16 cellular contexts compared by ENCODE assay signal in the genomic region with DNA sequence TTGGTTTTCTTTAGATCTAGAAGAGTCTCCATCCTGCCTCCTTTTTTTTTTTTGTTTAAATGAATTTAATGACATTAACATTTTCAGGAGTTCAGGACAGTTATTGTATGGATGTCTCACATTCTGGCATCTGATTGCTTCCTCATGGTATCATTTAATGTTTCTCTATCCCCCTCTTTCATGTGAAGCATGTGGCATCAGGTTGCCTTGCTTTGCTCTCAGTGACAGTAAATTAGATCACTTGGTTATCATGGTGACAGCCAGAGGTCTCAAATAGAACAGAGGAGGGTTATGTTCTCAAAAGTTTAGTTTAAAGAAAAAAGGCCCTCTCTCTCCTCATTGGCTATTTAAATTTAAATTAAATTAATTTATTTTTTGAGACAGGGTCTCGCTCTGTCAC.
DNase-seq lines count a peak whose midpoint lies in the region; ATAC-seq and TF ChIP-seq lines count a peak whose summit lies in the region.
"Had no signal": no experiment of that assay in that cellular context is flagged by ENCODE, and none has a peak within 500 bp of the region (broad histone marks: within the 10 kb centered on the region; RNA-seq: fewer than 3 reads in every experiment).

No MANE protein-coding gene starts in this region.

- no peak for TF ChIP-seq CTCF in left ventricle myocardium inferior (IDR thresholded peaks at IDR 0.05; ENCODE audit: borderline replicate concordance)
- TF ChIP-seq CTCF in heart left ventricle (IDR thresholded peaks at IDR 0.05): no peak
- no peak for TF ChIP-seq CTCF in ascending aorta (IDR thresholded peaks at IDR 0.05)

- H3K27me3 ChIP-seq in left ventricle myocardium inferior (ENCODE audit: low read depth) (no peaks in the 10 kb centered on the region), heart left ventricle (no peaks in the 10 kb centered on the region), ascending aorta (no peaks in the 10 kb centered on the region)

- ATAC-seq in heart left ventricle: no peak
- no peak for ATAC-seq in sciatic nerve

- H3K9me3 ChIP-seq in left ventricle myocardium inferior (replicated peaks): no peaks in the 10 kb centered on the region
- no peaks in the 10 kb centered on the region for H3K9me3 ChIP-seq in heart left ventricle
- no peaks in the 10 kb centered on the region for H3K9me3 ChIP-seq in ascending aorta
- H3K9me3 ChIP-seq: HAP-1 had no signal

- H3K27me3 Mint-ChIP-seq in activated T-helper 2 cell treated with anti-CD3 and anti-CD28 coated beads, Interferon-gamma antibody, Interleukin-2, Interleukin-4, amounts not matched to agents 10 μg/mL and 5 μg/mL and 100 μg/mL, durations not matched to agents 14 hours and 24 hours and 36 hours (ENCODE audit: low read depth): no peaks in the 10 kb centered on the region
- H3K27me3 Mint-ChIP-seq: CD4-positive, alpha-beta memory T cell had no signal

- H3K4me3 Mint-ChIP-seq in activated T-helper 2 cell treated with anti-CD3 and anti-CD28 coated beads, Interferon-gamma antibody, Interleukin-2, Interleukin-4, amounts not matched to agents 10 μg/mL and 5 μg/mL and 100 μg/mL, durations not matched to agents 14 hours and 24 hours and 36 hours (ENCODE audit: low read depth): no peak overlapping the region
- H3K4me3 Mint-ChIP-seq: CD4-positive, alpha-beta memory T cell; HFFc6 had no signal

- no peak overlapping the region for H3K27ac Mint-ChIP-seq in activated T-helper 2 cell treated with anti-CD3 and anti-CD28 coated beads, Interferon-gamma antibody, Interleukin-2, Interleukin-4, amounts not matched to agents 10 μg/mL and 5 μg/mL and 100 μg/mL, durations not matched to agents 14 hours and 24 hours and 36 hours
- H3K27ac Mint-ChIP-seq: CD4-positive, alpha-beta memory T cell; HFFc6 had no signal

- no peak for DNase-seq in left ventricle myocardium inferior
- no peak for DNase-seq in heart left ventricle
- peak; percentile 32 for DNase-seq in SK-N-DZ (ENCODE audit: low spot score)
- DNase-seq in ascending aorta (ENCODE audit: low spot score in 2 of 2): no peak
- no peak for DNase-seq in activated T-helper 2 cell treated with anti-CD3 and anti-CD28 coated beads, Interferon-gamma antibody, Interleukin-2, Interleukin-4, amounts not matched to agents 10 μg/mL and 5 μg/mL and 100 μg/mL, durations not matched to agents 14 hours and 24 hours and 36 hours (ENCODE audit: low spot score)
- no peak for DNase-seq in sciatic nerve (ENCODE audit: low spot score)
- DNase-seq: C1 segment of cervical spinal cord; Calu3; CD4-positive, alpha-beta memory T cell; COR-L47; DMS53; DMS79 treated with DMSO at 0.1 percent for 48 hours; GF-D8; GOT3; HFFc6 had no signal

- H3K36me3 Mint-ChIP-seq in activated T-helper 2 cell treated with anti-CD3 and anti-CD28 coated beads, Interferon-gamma antibody, Interleukin-2, Interleukin-4, amounts not matched to agents 10 μg/mL and 5 μg/mL and 100 μg/mL, durations not matched to agents 14 hours and 24 hours and 36 hours (ENCODE audit: low read depth): peaks cover 14% of the 10 kb centered on the region

- H3K9me3 Mint-ChIP-seq in activated T-helper 2 cell treated with anti-CD3 and anti-CD28 coated beads, Interferon-gamma antibody, Interleukin-2, Interleukin-4, amounts not matched to agents 10 μg/mL and 5 μg/mL and 100 μg/mL, durations not matched to agents 14 hours and 24 hours and 36 hours: no peaks in the 10 kb centered on the region
- H3K9me3 Mint-ChIP-seq: CD4-positive, alpha-beta memory T cell; HFFc6 had no signal

- H3K4me3 ChIP-seq in left ventricle myocardium inferior: no peak overlapping the region
- H3K4me3 ChIP-seq in heart left ventricle: no peak overlapping the region
- no peak overlapping the region for H3K4me3 ChIP-seq in ascending aorta
- H3K4me3 ChIP-seq: HAP-1 had no signal

- H3K27ac ChIP-seq in left ventricle myocardium inferior (replicated peaks): peak overlapping the region; percentile 85
- H3K27ac ChIP-seq in heart left ventricle: peak overlapping the region in 5 of 12 donors; percentile 27 to 84 (median 35)
- peak overlapping the region; percentile 72 to 78 for H3K27ac ChIP-seq in ascending aorta

- no peak for TF ChIP-seq POLR2A in heart left ventricle (IDR thresholded peaks at IDR 0.05)

- intact Hi-C loops in left ventricle myocardium inferior (cut with micrococcal nuclease): no loop called here
- intact Hi-C loops in heart left ventricle (cut with DNase I): no loop called here
- intact Hi-C loops in ascending aorta (cut with DNase I): no loop called here
- intact Hi-C loops in activated T-helper 2 cell treated with anti-CD3 and anti-CD28 coated beads, Interferon-gamma antibody, Interleukin-2, Interleukin-4, amounts not matched to agents 10 μg/mL and 5 μg/mL and 100 μg/mL, durations not matched to agents 14 hours and 24 hours and 36 hours (cut with micrococcal nuclease): no loop called here
- intact Hi-C loops in sciatic nerve (cut with DNase I): no loop called here

- WGBS in heart left ventricle, 4 donors: 96 to 100% (median 98%) methylated on average over 1 of the region's 1 CpG

- H3K4me1 Mint-ChIP-seq in activated T-helper 2 cell treated with anti-CD3 and anti-CD28 coated beads, Interferon-gamma antibody, Interleukin-2, Interleukin-4, amounts not matched to agents 10 μg/mL and 5 μg/mL and 100 μg/mL, durations not matched to agents 14 hours and 24 hours and 36 hours (ENCODE audit: low read depth): no peaks in the 10 kb centered on the region

- peaks cover 85% of the 10 kb centered on the region for H3K4me1 ChIP-seq in left ventricle myocardium inferior
- peaks cover 6 to 72% (median 52%) of the 10 kb centered on the region in 12 donors for H3K4me1 ChIP-seq in heart left ventricle
- peaks cover 0 to 38% of the 10 kb centered on the region in 2 donors for H3K4me1 ChIP-seq in ascending aorta
- H3K4me1 ChIP-seq: HAP-1 had no signal

- no peaks in the 10 kb centered on the region for H3K36me3 ChIP-seq in left ventricle myocardium inferior
- peaks cover 0 to 18% (median 0%) of the 10 kb centered on the region in 9 donors for H3K36me3 ChIP-seq in heart left ventricle
- no peaks in the 10 kb centered on the region for H3K36me3 ChIP-seq in ascending aorta
- H3K36me3 ChIP-seq: HAP-1 had no signal
